ENCODE assay signal across 1 cellular context in the genomic region with DNA sequence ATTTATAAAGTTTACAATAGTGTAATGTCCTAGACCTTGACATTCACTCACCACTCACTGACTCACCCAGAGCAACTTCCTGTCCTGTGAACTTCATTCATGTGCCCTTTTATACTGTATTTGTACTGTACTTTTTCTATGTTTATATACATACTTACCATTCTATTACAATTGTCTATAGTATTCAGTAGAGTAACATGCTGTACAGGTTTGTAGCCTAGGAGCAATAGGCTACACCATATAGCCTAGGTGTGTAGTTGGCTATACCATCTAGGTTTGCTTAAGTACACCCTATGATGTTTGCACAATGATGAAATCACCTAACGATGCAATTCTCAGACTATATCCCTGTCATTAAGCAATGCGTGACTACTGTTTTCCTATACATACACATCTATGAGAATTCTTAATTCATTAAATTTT.
TF ChIP-seq lines count a peak whose summit lies in the region.

No MANE protein-coding gene starts in this region.

TF ChIP-seq in HepG2, 621 proteins besides CTCF, POLR2A, EP300 and RAD21 (continued from another document and continues in another):
- TF ChIP-seq CEBPB (IDR thresholded peaks at IDR 0.05; ENCODE audit: borderline replicate concordance, low read depth, low read length) (peak; percentile 97), MEF2D (CRISPR knock-in tag; IDR thresholded peaks at IDR 0.05) (no peak), ZNF253 (CRISPR knock-in tag; IDR thresholded peaks at IDR 0.05; ENCODE audit: borderline replicate concordance) (no peak), ZC3H4 (CRISPR knock-in tag; IDR thresholded peaks at IDR 0.05; ENCODE audit: borderline replicate concordance) (no peak), SNAI1 (CRISPR knock-in tag; IDR thresholded peaks at IDR 0.05; ENCODE audit: borderline replicate concordance) (no peak), ZFP41 (CRISPR knock-in tag; IDR thresholded peaks at IDR 0.05; ENCODE audit: borderline replicate concordance) (no peak), ZFYVE20 (CRISPR knock-in tag; IDR thresholded peaks at IDR 0.05; ENCODE audit: borderline replicate concordance, low read depth) (no peak), SIX4 (CRISPR knock-in tag; IDR thresholded peaks at IDR 0.05) (no peak), ZNF44 (CRISPR knock-in tag; IDR thresholded peaks at IDR 0.05) (no peak), MIER3 (CRISPR knock-in tag; IDR thresholded peaks at IDR 0.05; ENCODE audit: borderline replicate concordance) (no peak), NFKBIZ (CRISPR knock-in tag; IDR thresholded peaks at IDR 0.05) (no peak), ZNF720 (CRISPR knock-in tag; IDR thresholded peaks at IDR 0.05) (no peak), ZNF224 (CRISPR knock-in tag; IDR thresholded peaks at IDR 0.05) (no peak), GATA4 (IDR thresholded peaks at IDR 0.05; ENCODE audit: borderline replicate concordance, low read depth) (no peak), DNMT3B (CRISPR knock-in tag; conservative IDR thresholded peaks at IDR 0.05) (no peak), ZNF644 (CRISPR knock-in tag; IDR thresholded peaks at IDR 0.05; ENCODE audit: low read depth) (peak; percentile 48; the same call in 1 of the 2 replicates), ASH2L (IDR thresholded peaks at IDR 0.05; ENCODE audit: insufficient read length, low read depth, low read length) (peak; percentile 65), PAX8 (CRISPR knock-in tag; IDR thresholded peaks at IDR 0.05; ENCODE audit: borderline replicate concordance) (no peak), ZNF292 (CRISPR knock-in tag; IDR thresholded peaks at IDR 0.05; ENCODE audit: borderline replicate concordance, low read depth) (no peak), ELF3 (CRISPR knock-in tag; IDR thresholded peaks at IDR 0.05) (no peak; the same call in 1 of the 2 replicates), HOXA5 (CRISPR knock-in tag; IDR thresholded peaks at IDR 0.05) (no peak), ISX (CRISPR knock-in tag; conservative IDR thresholded peaks at IDR 0.05) (no peak), TEAD3 (CRISPR knock-in tag; optimal IDR thresholded peaks at IDR 0.05; ENCODE audit: borderline replicate concordance) (peak; percentile 39), ZNF263 (CRISPR knock-in tag; IDR thresholded peaks at IDR 0.05) (no peak), ZNF672 (CRISPR knock-in tag; IDR thresholded peaks at IDR 0.05) (no peak), PCBP2 (optimal IDR thresholded peaks at IDR 0.05; ENCODE audit: low read depth, low read length, poor library complexity, severe bottlenecking) (no peak)
- TF ChIP-seq, protein P1, sequence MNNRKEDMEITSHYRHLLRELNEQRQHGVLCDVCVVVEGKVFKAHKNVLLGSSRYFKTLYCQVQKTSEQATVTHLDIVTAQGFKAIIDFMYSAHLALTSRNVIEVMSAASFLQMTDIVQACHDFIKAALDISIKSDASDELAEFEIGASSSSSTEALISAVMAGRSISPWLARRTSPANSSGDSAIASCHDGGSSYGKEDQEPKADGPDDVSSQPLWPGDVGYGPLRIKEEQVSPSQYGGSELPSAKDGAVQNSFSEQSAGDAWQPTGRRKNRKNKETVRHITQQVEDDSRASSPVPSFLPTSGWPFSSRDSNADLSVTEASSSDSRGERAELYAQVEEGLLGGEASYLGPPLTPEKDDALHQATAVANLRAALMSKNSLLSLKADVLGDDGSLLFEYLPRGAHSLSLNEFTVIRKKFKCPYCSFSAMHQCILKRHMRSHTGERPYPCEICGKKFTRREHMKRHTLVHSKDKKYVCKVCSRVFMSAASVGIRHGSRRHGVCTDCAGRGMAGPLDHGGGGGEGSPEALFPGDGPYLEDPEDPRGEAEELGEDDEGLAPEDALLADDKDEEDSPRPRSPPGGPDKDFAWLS (CRISPR knock-in tag; IDR thresholded peaks at IDR 0.05; ENCODE audit: borderline replicate concordance) = no peak
- TF ChIP-seq, protein P2, sequence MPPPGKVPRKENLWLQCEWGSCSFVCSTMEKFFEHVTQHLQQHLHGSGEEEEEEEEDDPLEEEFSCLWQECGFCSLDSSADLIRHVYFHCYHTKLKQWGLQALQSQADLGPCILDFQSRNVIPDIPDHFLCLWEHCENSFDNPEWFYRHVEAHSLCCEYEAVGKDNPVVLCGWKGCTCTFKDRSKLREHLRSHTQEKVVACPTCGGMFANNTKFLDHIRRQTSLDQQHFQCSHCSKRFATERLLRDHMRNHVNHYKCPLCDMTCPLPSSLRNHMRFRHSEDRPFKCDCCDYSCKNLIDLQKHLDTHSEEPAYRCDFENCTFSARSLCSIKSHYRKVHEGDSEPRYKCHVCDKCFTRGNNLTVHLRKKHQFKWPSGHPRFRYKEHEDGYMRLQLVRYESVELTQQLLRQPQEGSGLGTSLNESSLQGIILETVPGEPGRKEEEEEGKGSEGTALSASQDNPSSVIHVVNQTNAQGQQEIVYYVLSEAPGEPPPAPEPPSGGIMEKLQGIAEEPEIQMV (CRISPR knock-in tag; IDR thresholded peaks at IDR 0.05; ENCODE audit: low read depth) = no peak
- TF ChIP-seq, protein P3, sequence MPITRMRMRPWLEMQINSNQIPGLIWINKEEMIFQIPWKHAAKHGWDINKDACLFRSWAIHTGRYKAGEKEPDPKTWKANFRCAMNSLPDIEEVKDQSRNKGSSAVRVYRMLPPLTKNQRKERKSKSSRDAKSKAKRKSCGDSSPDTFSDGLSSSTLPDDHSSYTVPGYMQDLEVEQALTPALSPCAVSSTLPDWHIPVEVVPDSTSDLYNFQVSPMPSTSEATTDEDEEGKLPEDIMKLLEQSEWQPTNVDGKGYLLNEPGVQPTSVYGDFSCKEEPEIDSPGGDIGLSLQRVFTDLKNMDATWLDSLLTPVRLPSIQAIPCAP (CRISPR knock-in tag; IDR thresholded peaks at IDR 0.05; ENCODE audit: low read depth) = no peak
- TF ChIP-seq, protein P4, sequence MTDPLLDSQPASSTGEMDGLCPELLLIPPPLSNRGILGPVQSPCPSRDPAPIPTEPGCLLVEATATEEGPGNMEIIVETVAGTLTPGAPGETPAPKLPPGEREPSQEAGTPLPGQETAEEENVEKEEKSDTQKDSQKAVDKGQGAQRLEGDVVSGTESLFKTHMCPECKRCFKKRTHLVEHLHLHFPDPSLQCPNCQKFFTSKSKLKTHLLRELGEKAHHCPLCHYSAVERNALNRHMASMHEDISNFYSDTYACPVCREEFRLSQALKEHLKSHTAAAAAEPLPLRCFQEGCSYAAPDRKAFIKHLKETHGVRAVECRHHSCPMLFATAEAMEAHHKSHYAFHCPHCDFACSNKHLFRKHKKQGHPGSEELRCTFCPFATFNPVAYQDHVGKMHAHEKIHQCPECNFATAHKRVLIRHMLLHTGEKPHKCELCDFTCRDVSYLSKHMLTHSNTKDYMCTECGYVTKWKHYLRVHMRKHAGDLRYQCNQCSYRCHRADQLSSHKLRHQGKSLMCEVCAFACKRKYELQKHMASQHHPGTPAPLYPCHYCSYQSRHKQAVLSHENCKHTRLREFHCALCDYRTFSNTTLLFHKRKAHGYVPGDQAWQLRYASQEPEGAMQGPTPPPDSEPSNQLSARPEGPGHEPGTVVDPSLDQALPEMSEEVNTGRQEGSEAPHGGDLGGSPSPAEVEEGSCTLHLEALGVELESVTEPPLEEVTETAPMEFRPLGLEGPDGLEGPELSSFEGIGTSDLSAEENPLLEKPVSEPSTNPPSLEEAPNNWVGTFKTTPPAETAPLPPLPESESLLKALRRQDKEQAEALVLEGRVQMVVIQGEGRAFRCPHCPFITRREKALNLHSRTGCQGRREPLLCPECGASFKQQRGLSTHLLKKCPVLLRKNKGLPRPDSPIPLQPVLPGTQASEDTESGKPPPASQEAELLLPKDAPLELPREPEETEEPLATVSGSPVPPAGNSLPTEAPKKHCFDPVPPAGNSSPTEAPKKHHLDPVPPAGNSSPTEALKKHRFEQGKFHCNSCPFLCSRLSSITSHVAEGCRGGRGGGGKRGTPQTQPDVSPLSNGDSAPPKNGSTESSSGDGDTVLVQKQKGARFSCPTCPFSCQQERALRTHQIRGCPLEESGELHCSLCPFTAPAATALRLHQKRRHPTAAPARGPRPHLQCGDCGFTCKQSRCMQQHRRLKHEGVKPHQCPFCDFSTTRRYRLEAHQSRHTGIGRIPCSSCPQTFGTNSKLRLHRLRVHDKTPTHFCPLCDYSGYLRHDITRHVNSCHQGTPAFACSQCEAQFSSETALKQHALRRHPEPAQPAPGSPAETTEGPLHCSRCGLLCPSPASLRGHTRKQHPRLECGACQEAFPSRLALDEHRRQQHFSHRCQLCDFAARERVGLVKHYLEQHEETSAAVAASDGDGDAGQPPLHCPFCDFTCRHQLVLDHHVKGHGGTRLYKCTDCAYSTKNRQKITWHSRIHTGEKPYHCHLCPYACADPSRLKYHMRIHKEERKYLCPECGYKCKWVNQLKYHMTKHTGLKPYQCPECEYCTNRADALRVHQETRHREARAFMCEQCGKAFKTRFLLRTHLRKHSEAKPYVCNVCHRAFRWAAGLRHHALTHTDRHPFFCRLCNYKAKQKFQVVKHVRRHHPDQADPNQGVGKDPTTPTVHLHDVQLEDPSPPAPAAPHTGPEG (CRISPR knock-in tag; IDR thresholded peaks at IDR 0.05) = no peak
- TF ChIP-seq, protein P5, sequence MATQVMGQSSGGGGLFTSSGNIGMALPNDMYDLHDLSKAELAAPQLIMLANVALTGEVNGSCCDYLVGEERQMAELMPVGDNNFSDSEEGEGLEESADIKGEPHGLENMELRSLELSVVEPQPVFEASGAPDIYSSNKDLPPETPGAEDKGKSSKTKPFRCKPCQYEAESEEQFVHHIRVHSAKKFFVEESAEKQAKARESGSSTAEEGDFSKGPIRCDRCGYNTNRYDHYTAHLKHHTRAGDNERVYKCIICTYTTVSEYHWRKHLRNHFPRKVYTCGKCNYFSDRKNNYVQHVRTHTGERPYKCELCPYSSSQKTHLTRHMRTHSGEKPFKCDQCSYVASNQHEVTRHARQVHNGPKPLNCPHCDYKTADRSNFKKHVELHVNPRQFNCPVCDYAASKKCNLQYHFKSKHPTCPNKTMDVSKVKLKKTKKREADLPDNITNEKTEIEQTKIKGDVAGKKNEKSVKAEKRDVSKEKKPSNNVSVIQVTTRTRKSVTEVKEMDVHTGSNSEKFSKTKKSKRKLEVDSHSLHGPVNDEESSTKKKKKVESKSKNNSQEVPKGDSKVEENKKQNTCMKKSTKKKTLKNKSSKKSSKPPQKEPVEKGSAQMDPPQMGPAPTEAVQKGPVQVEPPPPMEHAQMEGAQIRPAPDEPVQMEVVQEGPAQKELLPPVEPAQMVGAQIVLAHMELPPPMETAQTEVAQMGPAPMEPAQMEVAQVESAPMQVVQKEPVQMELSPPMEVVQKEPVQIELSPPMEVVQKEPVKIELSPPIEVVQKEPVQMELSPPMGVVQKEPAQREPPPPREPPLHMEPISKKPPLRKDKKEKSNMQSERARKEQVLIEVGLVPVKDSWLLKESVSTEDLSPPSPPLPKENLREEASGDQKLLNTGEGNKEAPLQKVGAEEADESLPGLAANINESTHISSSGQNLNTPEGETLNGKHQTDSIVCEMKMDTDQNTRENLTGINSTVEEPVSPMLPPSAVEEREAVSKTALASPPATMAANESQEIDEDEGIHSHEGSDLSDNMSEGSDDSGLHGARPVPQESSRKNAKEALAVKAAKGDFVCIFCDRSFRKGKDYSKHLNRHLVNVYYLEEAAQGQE (IDR thresholded peaks at IDR 0.05; ENCODE audit: borderline replicate concordance in 1 of 2, low read depth in 1 of 2, low read length in 2 of 2) = no peak
- TF ChIP-seq, protein P6, sequence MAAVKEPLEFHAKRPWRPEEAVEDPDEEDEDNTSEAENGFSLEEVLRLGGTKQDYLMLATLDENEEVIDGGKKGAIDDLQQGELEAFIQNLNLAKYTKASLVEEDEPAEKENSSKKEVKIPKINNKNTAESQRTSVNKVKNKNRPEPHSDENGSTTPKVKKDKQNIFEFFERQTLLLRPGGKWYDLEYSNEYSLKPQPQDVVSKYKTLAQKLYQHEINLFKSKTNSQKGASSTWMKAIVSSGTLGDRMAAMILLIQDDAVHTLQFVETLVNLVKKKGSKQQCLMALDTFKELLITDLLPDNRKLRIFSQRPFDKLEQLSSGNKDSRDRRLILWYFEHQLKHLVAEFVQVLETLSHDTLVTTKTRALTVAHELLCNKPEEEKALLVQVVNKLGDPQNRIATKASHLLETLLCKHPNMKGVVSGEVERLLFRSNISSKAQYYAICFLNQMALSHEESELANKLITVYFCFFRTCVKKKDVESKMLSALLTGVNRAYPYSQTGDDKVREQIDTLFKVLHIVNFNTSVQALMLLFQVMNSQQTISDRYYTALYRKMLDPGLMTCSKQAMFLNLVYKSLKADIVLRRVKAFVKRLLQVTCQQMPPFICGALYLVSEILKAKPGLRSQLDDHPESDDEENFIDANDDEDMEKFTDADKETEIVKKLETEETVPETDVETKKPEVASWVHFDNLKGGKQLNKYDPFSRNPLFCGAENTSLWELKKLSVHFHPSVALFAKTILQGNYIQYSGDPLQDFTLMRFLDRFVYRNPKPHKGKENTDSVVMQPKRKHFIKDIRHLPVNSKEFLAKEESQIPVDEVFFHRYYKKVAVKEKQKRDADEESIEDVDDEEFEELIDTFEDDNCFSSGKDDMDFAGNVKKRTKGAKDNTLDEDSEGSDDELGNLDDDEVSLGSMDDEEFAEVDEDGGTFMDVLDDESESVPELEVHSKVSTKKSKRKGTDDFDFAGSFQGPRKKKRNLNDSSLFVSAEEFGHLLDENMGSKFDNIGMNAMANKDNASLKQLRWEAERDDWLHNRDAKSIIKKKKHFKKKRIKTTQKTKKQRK (IDR thresholded peaks at IDR 0.05; ENCODE audit: low read length) = no peak
- TF ChIP-seq, protein P7, sequence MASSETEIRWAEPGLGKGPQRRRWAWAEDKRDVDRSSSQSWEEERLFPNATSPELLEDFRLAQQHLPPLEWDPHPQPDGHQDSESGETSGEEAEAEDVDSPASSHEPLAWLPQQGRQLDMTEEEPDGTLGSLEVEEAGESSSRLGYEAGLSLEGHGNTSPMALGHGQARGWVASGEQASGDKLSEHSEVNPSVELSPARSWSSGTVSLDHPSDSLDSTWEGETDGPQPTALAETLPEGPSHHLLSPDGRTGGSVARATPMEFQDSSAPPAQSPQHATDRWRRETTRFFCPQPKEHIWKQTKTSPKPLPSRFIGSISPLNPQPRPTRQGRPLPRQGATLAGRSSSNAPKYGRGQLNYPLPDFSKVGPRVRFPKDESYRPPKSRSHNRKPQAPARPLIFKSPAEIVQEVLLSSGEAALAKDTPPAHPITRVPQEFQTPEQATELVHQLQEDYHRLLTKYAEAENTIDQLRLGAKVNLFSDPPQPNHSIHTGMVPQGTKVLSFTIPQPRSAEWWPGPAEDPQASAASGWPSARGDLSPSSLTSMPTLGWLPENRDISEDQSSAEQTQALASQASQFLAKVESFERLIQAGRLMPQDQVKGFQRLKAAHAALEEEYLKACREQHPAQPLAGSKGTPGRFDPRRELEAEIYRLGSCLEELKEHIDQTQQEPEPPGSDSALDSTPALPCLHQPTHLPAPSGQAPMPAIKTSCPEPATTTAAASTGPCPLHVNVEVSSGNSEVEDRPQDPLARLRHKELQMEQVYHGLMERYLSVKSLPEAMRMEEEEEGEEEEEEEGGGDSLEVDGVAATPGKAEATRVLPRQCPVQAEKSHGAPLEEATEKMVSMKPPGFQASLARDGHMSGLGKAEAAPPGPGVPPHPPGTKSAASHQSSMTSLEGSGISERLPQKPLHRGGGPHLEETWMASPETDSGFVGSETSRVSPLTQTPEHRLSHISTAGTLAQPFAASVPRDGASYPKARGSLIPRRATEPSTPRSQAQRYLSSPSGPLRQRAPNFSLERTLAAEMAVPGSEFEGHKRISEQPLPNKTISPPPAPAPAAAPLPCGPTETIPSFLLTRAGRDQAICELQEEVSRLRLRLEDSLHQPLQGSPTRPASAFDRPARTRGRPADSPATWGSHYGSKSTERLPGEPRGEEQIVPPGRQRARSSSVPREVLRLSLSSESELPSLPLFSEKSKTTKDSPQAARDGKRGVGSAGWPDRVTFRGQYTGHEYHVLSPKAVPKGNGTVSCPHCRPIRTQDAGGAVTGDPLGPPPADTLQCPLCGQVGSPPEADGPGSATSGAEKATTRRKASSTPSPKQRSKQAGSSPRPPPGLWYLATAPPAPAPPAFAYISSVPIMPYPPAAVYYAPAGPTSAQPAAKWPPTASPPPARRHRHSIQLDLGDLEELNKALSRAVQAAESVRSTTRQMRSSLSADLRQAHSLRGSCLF (CRISPR knock-in tag; IDR thresholded peaks at IDR 0.05; ENCODE audit: borderline replicate concordance) = no peak
- TF ChIP-seq, protein P8, sequence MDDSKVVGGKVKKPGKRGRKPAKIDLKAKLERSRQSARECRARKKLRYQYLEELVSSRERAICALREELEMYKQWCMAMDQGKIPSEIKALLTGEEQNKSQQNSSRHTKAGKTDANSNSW (CRISPR knock-in tag; IDR thresholded peaks at IDR 0.05; ENCODE audit: borderline replicate concordance) = no peak
